In genomic region chr1:143311154-143311553, GRCh38 we compare ENCODE assay signal across 7 cellular contexts.
DNase-seq lines count a peak whose midpoint lies in the region; ATAC-seq, FAIRE-seq and TF ChIP-seq lines count a peak whose summit lies in the region.
"Not testable (repeated sequence)": the region's sequence is repeated elsewhere in the genome, so short reads cannot be mapped to it uniquely, and the experiment has no call there.

No MANE protein-coding gene starts in this region.

- not testable (repeated sequence) for H3K4me3 Mint-ChIP-seq in Caco-2 (ENCODE audit: unreplicated experiment); T-helper 1 cell treated with Interleukin-12 subunit alpha and Interleukin-12 subunit beta and Interleukin-4 antibody, amounts not matched to agents 30 μg/mL and 1 μg/mL, for 36 hours; activated CD4-positive, alpha-beta T cell treated with anti-CD3 and anti-CD28 coated beads, Interleukin-2, amount 10 ng/mL, durations not matched to agents 7 days and 5 days; activated T-cell treated with anti-CD3 and anti-CD28 coated beads, Interleukin-2, amount 50 U/mL, for 72 hours; activated naive CD8-positive, alpha-beta T cell treated with anti-CD3 and anti-CD28 coated beads, Interleukin-2, amount 50 U/mL, for 24 hours; stimulated activated naive CD8-positive, alpha-beta T cell treated with anti-CD3 and anti-CD28 coated beads, Interleukin-15, Interleukin-2, amounts not matched to agents 100 ng/mL and 50 ng/mL, for 24 hours

- H3K36me3 Mint-ChIP-seq in Caco-2 (ENCODE audit: insufficient read depth, unreplicated experiment); T-helper 1 cell treated with Interleukin-12 subunit alpha and Interleukin-12 subunit beta and Interleukin-4 antibody, amounts not matched to agents 30 μg/mL and 1 μg/mL, for 36 hours (ENCODE audit: low read depth); activated CD4-positive, alpha-beta T cell treated with anti-CD3 and anti-CD28 coated beads, Interleukin-2, amount 10 ng/mL, durations not matched to agents 7 days and 5 days (ENCODE audit: low read depth); activated naive CD8-positive, alpha-beta T cell treated with anti-CD3 and anti-CD28 coated beads, Interleukin-2, amount 50 U/mL, for 24 hours (ENCODE audit: low read depth); stimulated activated naive CD8-positive, alpha-beta T cell treated with anti-CD3 and anti-CD28 coated beads, Interleukin-15, Interleukin-2, amounts not matched to agents 100 ng/mL and 50 ng/mL, for 24 hours (ENCODE audit: low read depth): not testable (repeated sequence)
- peaks cover 11 to 17% of the 10 kb centered on the region in 2 donors for H3K36me3 Mint-ChIP-seq in activated T-cell treated with anti-CD3 and anti-CD28 coated beads, Interleukin-2, amount 50 U/mL, for 72 hours (ENCODE audit: insufficient read depth in 2 of 2)

- H3K27me3 Mint-ChIP-seq in Caco-2 (ENCODE audit: insufficient read depth, unreplicated experiment) = peaks cover 17% of the 10 kb centered on the region
- not testable (repeated sequence) for H3K27me3 Mint-ChIP-seq in T-helper 1 cell treated with Interleukin-12 subunit alpha and Interleukin-12 subunit beta and Interleukin-4 antibody, amounts not matched to agents 30 μg/mL and 1 μg/mL, for 36 hours (ENCODE audit: low read depth); activated CD4-positive, alpha-beta T cell treated with anti-CD3 and anti-CD28 coated beads, Interleukin-2, amount 10 ng/mL, durations not matched to agents 7 days and 5 days; stimulated activated naive CD8-positive, alpha-beta T cell treated with anti-CD3 and anti-CD28 coated beads, Interleukin-15, Interleukin-2, amounts not matched to agents 100 ng/mL and 50 ng/mL, for 24 hours
- H3K27me3 Mint-ChIP-seq in activated T-cell treated with anti-CD3 and anti-CD28 coated beads, Interleukin-2, amount 50 U/mL, for 72 hours (ENCODE audit: low read depth) = peaks cover 13% of the 10 kb centered on the region
- H3K27me3 Mint-ChIP-seq in activated naive CD8-positive, alpha-beta T cell treated with anti-CD3 and anti-CD28 coated beads, Interleukin-2, amount 50 U/mL, for 24 hours = peaks cover 11% of the 10 kb centered on the region

- H3K79me2 ChIP-seq in HepG2 (ENCODE audit: insufficient read depth, low read length) = not testable (repeated sequence)

- not testable (repeated sequence) for H3K27ac ChIP-seq in HepG2 (ENCODE audit: extremely low read length, insufficient read depth, low read length)

- in situ Hi-C loops in HepG2 (cut with HindIII; ENCODE audit: extremely low pct_ligation_motif_present, low pct_unique_long_range_greater_than_20kb) = not testable (repeated sequence)

- H3K27ac Mint-ChIP-seq in Caco-2 (ENCODE audit: unreplicated experiment) = peak overlapping the region; percentile 12
- peak overlapping the region; percentile 8 for H3K27ac Mint-ChIP-seq in T-helper 1 cell treated with Interleukin-12 subunit alpha and Interleukin-12 subunit beta and Interleukin-4 antibody, amounts not matched to agents 30 μg/mL and 1 μg/mL, for 36 hours
- peak overlapping the region; percentile 66 for H3K27ac Mint-ChIP-seq in activated CD4-positive, alpha-beta T cell treated with anti-CD3 and anti-CD28 coated beads, Interleukin-2, amount 10 ng/mL, durations not matched to agents 7 days and 5 days
- H3K27ac Mint-ChIP-seq in activated T-cell treated with anti-CD3 and anti-CD28 coated beads, Interleukin-2, amount 50 U/mL, for 72 hours = peak overlapping the region; percentile 65
- peak overlapping the region; percentile 19 for H3K27ac Mint-ChIP-seq in activated naive CD8-positive, alpha-beta T cell treated with anti-CD3 and anti-CD28 coated beads, Interleukin-2, amount 50 U/mL, for 24 hours
- H3K27ac Mint-ChIP-seq in stimulated activated naive CD8-positive, alpha-beta T cell treated with anti-CD3 and anti-CD28 coated beads, Interleukin-15, Interleukin-2, amounts not matched to agents 100 ng/mL and 50 ng/mL, for 24 hours = peak overlapping the region; percentile 76

- H3K9me3 ChIP-seq in Caco-2; HepG2 (ENCODE audit: low read length): not testable (repeated sequence)

- not testable (repeated sequence) for H3K4me1 Mint-ChIP-seq in Caco-2 (ENCODE audit: low read depth, unreplicated experiment); T-helper 1 cell treated with Interleukin-12 subunit alpha and Interleukin-12 subunit beta and Interleukin-4 antibody, amounts not matched to agents 30 μg/mL and 1 μg/mL, for 36 hours (ENCODE audit: low read depth); activated CD4-positive, alpha-beta T cell treated with anti-CD3 and anti-CD28 coated beads, Interleukin-2, amount 10 ng/mL, durations not matched to agents 7 days and 5 days; activated T-cell treated with anti-CD3 and anti-CD28 coated beads, Interleukin-2, amount 50 U/mL, for 72 hours (ENCODE audit: low read depth); activated naive CD8-positive, alpha-beta T cell treated with anti-CD3 and anti-CD28 coated beads, Interleukin-2, amount 50 U/mL, for 24 hours; stimulated activated naive CD8-positive, alpha-beta T cell treated with anti-CD3 and anti-CD28 coated beads, Interleukin-15, Interleukin-2, amounts not matched to agents 100 ng/mL and 50 ng/mL, for 24 hours (ENCODE audit: low read depth)

- H3K27me3 ChIP-seq in Caco-2 (replicated peaks; ENCODE audit: control insufficient read depth, insufficient read depth, low read length); HepG2 (ENCODE audit: control insufficient read depth in 1 of 2, insufficient read depth in 2 of 2, low read length in 2 of 2): not testable (repeated sequence)

- TF ChIP-seq CTCF in Caco-2 (IDR thresholded peaks at IDR 0.05; ENCODE audit: insufficient read depth in 1 of 2, low read depth in 1 of 2, low read length in 1 of 2, severe bottlenecking in 1 of 2, unreplicated experiment in 1 of 2); HepG2 (CRISPR knock-in tag; IDR thresholded peaks at IDR 0.05): not testable (repeated sequence)

- POLR2A ChIA-PET in Caco-2 (lab: Charles Lee); activated CD4-positive, alpha-beta T cell treated with anti-CD3 and anti-CD28 coated beads, Interleukin-2, amount 10 ng/mL, durations not matched to agents 7 days and 5 days (lab: Charles Lee); HepG2 (lab: Yijun Ruan, JAX): not testable (repeated sequence)

- not testable (repeated sequence) for H3K36me3 ChIP-seq in Caco-2 (ENCODE audit: control insufficient read depth, insufficient read depth, low read length); HepG2 (replicated peaks in 1 of 2; ENCODE audit: control insufficient read depth in 1 of 2, insufficient read depth in 2 of 2, low read length in 2 of 2)

- FAIRE-seq in HepG2 (lab: Jason Lieb, UNC) = not testable (repeated sequence)

- not testable (repeated sequence) for H4K20me1 ChIP-seq in HepG2 (ENCODE audit: insufficient read depth, low read length)

- H3K4me1 ChIP-seq in Caco-2; HepG2 (ENCODE audit: insufficient read depth, low read length): not testable (repeated sequence)

- TF ChIP-seq POLR2A in HepG2 (IDR thresholded peaks at IDR 0.05; ENCODE audit: insufficient read depth in 1 of 2, low read depth in 2 of 2, low read length in 2 of 2) = not testable (repeated sequence)

- peaks cover 23% of the 10 kb centered on the region for H3K9me3 Mint-ChIP-seq in Caco-2 (ENCODE audit: unreplicated experiment)
- peaks cover 25% of the 10 kb centered on the region for H3K9me3 Mint-ChIP-seq in T-helper 1 cell treated with Interleukin-12 subunit alpha and Interleukin-12 subunit beta and Interleukin-4 antibody, amounts not matched to agents 30 μg/mL and 1 μg/mL, for 36 hours
- H3K9me3 Mint-ChIP-seq in activated CD4-positive, alpha-beta T cell treated with anti-CD3 and anti-CD28 coated beads, Interleukin-2, amount 10 ng/mL, durations not matched to agents 7 days and 5 days = not testable (repeated sequence)
- peaks cover 13% of the 10 kb centered on the region in 2 donors for H3K9me3 Mint-ChIP-seq in activated T-cell treated with anti-CD3 and anti-CD28 coated beads, Interleukin-2, amount 50 U/mL, for 72 hours
- peaks cover 11% of the 10 kb centered on the region for H3K9me3 Mint-ChIP-seq in activated naive CD8-positive, alpha-beta T cell treated with anti-CD3 and anti-CD28 coated beads, Interleukin-2, amount 50 U/mL, for 24 hours
- peaks cover 11% of the 10 kb centered on the region for H3K9me3 Mint-ChIP-seq in stimulated activated naive CD8-positive, alpha-beta T cell treated with anti-CD3 and anti-CD28 coated beads, Interleukin-15, Interleukin-2, amounts not matched to agents 100 ng/mL and 50 ng/mL, for 24 hours

- not testable (repeated sequence) for H3K4me2 ChIP-seq in HepG2 (ENCODE audit: low read depth, low read length)

- intact Hi-C loops in Caco-2 (cut with micrococcal nuclease; ENCODE audit: unreplicated experiment); HepG2 (cut with micrococcal nuclease; ENCODE audit: unreplicated experiment): not testable (repeated sequence)

- not testable (repeated sequence) for TF ChIP-seq RAD21 in HepG2 (CRISPR knock-in tag; IDR thresholded peaks at IDR 0.05)

- H3K9ac ChIP-seq in HepG2 (ENCODE audit: insufficient read depth, low read depth, low read length) = not testable (repeated sequence)

- not testable (repeated sequence) for BruUV-seq in Caco-2 (replicated peaks; lab: Mats Ljungman, UMichigan); HepG2 (replicated peaks; lab: Mats Ljungman, UMichigan)

- not testable (repeated sequence) for ATAC-seq in activated T-cell treated with anti-CD3 and anti-CD28 coated beads, Interleukin-2, amount 50 U/mL, for 72 hours (replicated peaks in 1 of 2); activated naive CD8-positive, alpha-beta T cell treated with anti-CD3 and anti-CD28 coated beads, Interleukin-2, amount 50 U/mL, for 24 hours; HepG2

- not testable (repeated sequence) for DNase-seq in Caco-2; activated CD4-positive, alpha-beta T cell treated with anti-CD3 and anti-CD28 coated beads, Interleukin-2, amount 10 ng/mL, durations not matched to agents 7 days and 5 days; activated T-cell treated with anti-CD3 and anti-CD28 coated beads, Interleukin-2, amount 50 U/mL, for 72 hours; activated naive CD8-positive, alpha-beta T cell treated with anti-CD3 and anti-CD28 coated beads, Interleukin-2, amount 50 U/mL, for 24 hours; HepG2 (ENCODE audit: low spot score)

- CTCF ChIA-PET in Caco-2 (lab: Charles Lee); activated CD4-positive, alpha-beta T cell treated with anti-CD3 and anti-CD28 coated beads, Interleukin-2, amount 10 ng/mL, durations not matched to agents 7 days and 5 days (lab: Charles Lee); HepG2 (lab: Yijun Ruan, JAX; ENCODE audit: low intra/inter-chr PET ratio, low total read pairs): not testable (repeated sequence)

- TF ChIP-seq EP300 in HepG2 (IDR thresholded peaks at IDR 0.05; ENCODE audit: low read depth in 2 of 2, low read length in 2 of 2); HepG2 (CRISPR knock-in tag; IDR thresholded peaks at IDR 0.05; ENCODE audit: borderline replicate concordance): not testable (repeated sequence)

- not testable (repeated sequence) for H3K4me3 ChIP-seq in Caco-2 (ENCODE audit: low read depth, low read length); HepG2 (replicated peaks in 1 of 3; ENCODE audit: insufficient read depth in 1 of 3, low read depth in 2 of 3, low read length in 3 of 3)

- H2AFZ ChIP-seq in HepG2 (ENCODE audit: low read length) = not testable (repeated sequence)

Comparison
In these comparisons a context has a peak if more than half of its experiments do, and no peak if none do; other contexts are left out.
1. H3K27ac Mint-ChIP-seq: peak in every context shown above with its lines; median percentile 76 in stimulated activated naive CD8-positive, alpha-beta T cell treated with anti-CD3 and anti-CD28 coated beads, Interleukin-15, Interleukin-2, amounts not matched to agents 100 ng/mL and 50 ng/mL, for 24 hours; 66 in activated CD4-positive, alpha-beta T cell treated with anti-CD3 and anti-CD28 coated beads, Interleukin-2, amount 10 ng/mL, durations not matched to agents 7 days and 5 days; 65 in activated T-cell treated with anti-CD3 and anti-CD28 coated beads, Interleukin-2, amount 50 U/mL, for 72 hours; 19 in activated naive CD8-positive, alpha-beta T cell treated with anti-CD3 and anti-CD28 coated beads, Interleukin-2, amount 50 U/mL, for 24 hours; 12 in Caco-2; 8 in T-helper 1 cell treated with Interleukin-12 subunit alpha and Interleukin-12 subunit beta and Interleukin-4 antibody, amounts not matched to agents 30 μg/mL and 1 μg/mL, for 36 hours.